Comparison of ENCODE assay signal across 9 cellular contexts in the genomic region with DNA sequence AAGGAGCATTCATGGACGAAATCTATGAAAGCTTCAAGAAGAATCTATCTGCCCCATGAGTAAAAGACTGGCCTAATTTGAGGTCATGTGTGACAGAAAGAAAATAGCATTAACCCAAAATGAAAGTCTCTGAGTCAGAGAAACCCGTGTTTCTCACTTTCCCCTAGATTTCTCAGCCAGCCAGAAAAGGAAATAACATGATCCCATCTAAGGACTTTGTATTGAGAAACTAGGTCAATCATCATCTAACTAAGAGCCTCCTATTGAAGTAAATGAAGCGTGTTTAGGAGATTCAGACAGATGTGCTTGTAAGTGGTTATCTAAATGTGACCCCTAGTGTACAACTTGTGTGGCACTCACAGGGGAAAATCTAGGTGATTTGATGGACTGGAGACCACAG.
A peak's percentile ranks its signal among the peaks of the same experiment; 100 is the strongest.
DNase-seq lines count a peak whose midpoint lies in the region; ATAC-seq lines count a peak whose summit lies in the region.
"Had no signal": no experiment of that assay in that cellular context is flagged by ENCODE, and none has a peak within 500 bp of the region (broad histone marks: within the 10 kb centered on the region; RNA-seq: fewer than 3 reads in every experiment).

No MANE protein-coding gene starts in this region.

- H2BK5ac ChIP-seq in trophoblast cell (ENCODE audit: low read depth, low read length, poor library complexity) = no peak overlapping the region

- no peak overlapping the region for H4K8ac ChIP-seq in trophoblast cell (ENCODE audit: low read depth, low read length)

- H3K9ac ChIP-seq in trophoblast cell (ENCODE audit: low read length) = no peak overlapping the region

- no peak overlapping the region for H3K14ac ChIP-seq in trophoblast cell (ENCODE audit: low read length)

- WGBS in trophoblast cell (ENCODE audit: extremely low coverage, insufficient coverage, insufficient read length) = no CpG with 5 or more reads among the region's 3 CpGs

- H4K91ac ChIP-seq in trophoblast cell (ENCODE audit: low read depth, low read length) = no peak overlapping the region

- no peak overlapping the region for H2AFZ ChIP-seq in trophoblast cell (ENCODE audit: insufficient read depth, low read length, poor library complexity)

- H3K79me1 ChIP-seq in trophoblast cell (ENCODE audit: low read length) = peaks cover 14% of the 10 kb centered on the region

- H3K18ac ChIP-seq in trophoblast cell (ENCODE audit: low read length) = no peak overlapping the region

- H3K9me3 ChIP-seq in trophoblast cell (ENCODE audit: insufficient read depth, low read depth, low read length) = no peaks in the 10 kb centered on the region

- no peaks in the 10 kb centered on the region for H3K27me3 ChIP-seq in trophoblast cell (ENCODE audit: insufficient read depth, low read length)

- H3K4me1 ChIP-seq in trophoblast cell (ENCODE audit: control insufficient read depth in 1 of 2, insufficient read depth in 2 of 2, low read length in 2 of 2) = peaks cover 7 to 12% of the 10 kb centered on the region in 2 experiments

- H3K36me3 ChIP-seq in trophoblast cell (ENCODE audit: control insufficient read depth in 1 of 2, insufficient read depth in 2 of 2, low read length in 2 of 2) = no peaks in the 10 kb centered on the region

- H3K4ac ChIP-seq in trophoblast cell (ENCODE audit: low read depth, low read length) = no peak overlapping the region

- no peak overlapping the region for H4K12ac ChIP-seq in trophoblast cell (ENCODE audit: low read depth, low read length)

- H2BK120ac ChIP-seq in trophoblast cell (ENCODE audit: insufficient read depth, low read length, poor library complexity) = no peak overlapping the region

- ATAC-seq in GM19452 (IDR thresholded peaks at IDR 0.05; ENCODE audit: unreplicated experiment) = peak; percentile 76
- no peak for ATAC-seq in HG02571 (IDR thresholded peaks at IDR 0.05; ENCODE audit: unreplicated experiment)

- H3K4me2 ChIP-seq in trophoblast cell (ENCODE audit: low read length) = no peak overlapping the region

- no peak overlapping the region for H3K4me3 ChIP-seq in trophoblast cell (ENCODE audit: low read depth, low read length)

- H3K79me2 ChIP-seq in trophoblast cell (ENCODE audit: control insufficient read depth, insufficient read depth, low read length, poor library complexity) = peaks cover 2% of the 10 kb centered on the region

- no peak overlapping the region for H2AK5ac ChIP-seq in trophoblast cell (ENCODE audit: low read length)

- no peak overlapping the region for H2BK12ac ChIP-seq in trophoblast cell (ENCODE audit: low read length)

- H3K23ac ChIP-seq in trophoblast cell (ENCODE audit: low read length) = no peak overlapping the region

- no peak overlapping the region for H3K27ac ChIP-seq in trophoblast cell (ENCODE audit: low read depth, low read length)

- DNase-seq in EH (ENCODE audit: low read depth) = peak; percentile 32
- DNase-seq in MV-4-11 (lab: John Stamatoyannopoulos, UW) = peak; percentile 22
- peak; percentile 56 for DNase-seq in kidney tubule cell (ENCODE audit: low spot score)
- no peak for DNase-seq in Kasumi-1 (lab: John Stamatoyannopoulos, UW)
- DNase-seq in RPMI8226 = no peak
- no peak for DNase-seq in trophoblast cell
- DNase-seq: NCI-H2227 treated with DMSO at 0.1 percent for 48 hours had no signal

Comparison
In these comparisons a context has a peak if more than half of its experiments do, and no peak if none do; other contexts are left out.
1. DNase-seq: peak in EH (single experiment), MV-4-11 (single experiment) and kidney tubule cell (single experiment); none in Kasumi-1 (0 of 2), RPMI8226 (single experiment) and trophoblast cell (0 of 2).